Comparison of ENCODE assay signal across 25 cellular contexts in the genomic region with DNA sequence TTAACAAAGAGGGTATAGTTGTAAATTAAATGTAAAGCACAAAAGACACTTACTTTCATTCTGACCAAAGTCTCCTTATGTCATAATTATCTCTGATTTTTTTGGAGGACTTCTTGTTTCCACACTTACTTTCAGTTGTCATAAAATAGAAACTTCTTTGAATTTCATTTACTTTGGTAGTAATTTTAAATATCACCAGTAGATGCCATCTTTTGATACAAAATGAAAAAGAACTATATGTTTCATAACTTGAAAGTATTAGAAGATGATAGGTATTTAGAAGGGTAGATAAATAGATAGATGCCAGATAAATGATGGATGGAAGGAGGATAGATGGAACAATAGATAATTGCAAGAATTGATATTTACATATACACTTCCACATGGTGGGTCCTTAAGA.
DNase-seq lines count a peak whose midpoint lies in the region; ATAC-seq and TF ChIP-seq lines count a peak whose summit lies in the region.
"Had no signal": no experiment of that assay in that cellular context is flagged by ENCODE, and none has a peak within 500 bp of the region (broad histone marks: within the 10 kb centered on the region; RNA-seq: fewer than 3 reads in every experiment).

No MANE protein-coding gene starts in this region.

- intact Hi-C loops in PC-9 (cut with micrococcal nuclease; ENCODE audit: unreplicated experiment) = loop anchor here (5.0 kb wide), 1 partner anchor 314 kb away; no protein-coding TSS in a partner anchor

- H2AFZ ChIP-seq in PC-9 = no peak overlapping the region
- no peak overlapping the region for H2AFZ ChIP-seq in neural cell (ENCODE audit: low read depth, low read length)

- DNase-seq in NCI-H1105 treated with DMSO at 0.1 percent for 48 hours (lab: John Stamatoyannopoulos, UW) = peak; percentile 21
- DNase-seq in NCI-H1105 (lab: John Stamatoyannopoulos, UW) = no peak
- peak; percentile 13 to 18 for DNase-seq in Kasumi-1 (lab: John Stamatoyannopoulos, UW)
- DNase-seq in PC-9 = no peak
- no peak for DNase-seq in activated gamma-delta T cell (lab: John Stamatoyannopoulos, UW)
- DNase-seq in AG08396 (ENCODE audit: low spot score) = no peak
- DNase-seq: activated CD4-positive, alpha-beta T cell treated with anti-CD3 and anti-CD28 coated beads, Interleukin-2, amount 50 U/mL, for 1 hour; activated naive CD4-positive, alpha-beta T cell treated with anti-CD3 and anti-CD28 coated beads, Interleukin-2, amount 50 U/mL, for 16 hours; amygdala; colonic mucosa; COR-L47; effector memory CD8-positive, alpha-beta T cell; foreskin keratinocyte; H9; left colon; NCI-H1436; NCI-H526 treated with DMSO at 0.1 percent for 48 hours; psoas muscle; SJCRH30; stomach; tibial artery had no signal

- no peaks in the 10 kb centered on the region for H3K79me2 ChIP-seq in PC-9 (ENCODE audit: low read depth)
- no peaks in the 10 kb centered on the region for H3K79me2 ChIP-seq in neural cell (replicated peaks; ENCODE audit: insufficient read depth, low read length)

- H3F3A ChIP-seq in PC-9 (ENCODE audit: insufficient read depth, low read depth) = no peaks in the 10 kb centered on the region
- H3F3A ChIP-seq in neural cell (ENCODE audit: insufficient read depth, low read length, poor library complexity, severe bottlenecking) = no peaks in the 10 kb centered on the region

- no peaks in the 10 kb centered on the region for H3K4me1 ChIP-seq in PC-9 (replicated peaks; ENCODE audit: insufficient read depth)
- H3K4me1 ChIP-seq: breast epithelium, colonic mucosa, foreskin keratinocyte, psoas muscle, SJCRH30, stomach, tibial artery had no signal

- H3K9ac ChIP-seq in neural cell (ENCODE audit: low read length) = no peak overlapping the region

- no peaks in the 10 kb centered on the region for H3K27me3 ChIP-seq in PC-9 (ENCODE audit: insufficient read depth, low read depth)
- H3K27me3 ChIP-seq in neural cell (ENCODE audit: insufficient read depth, low read depth, low read length) = no peaks in the 10 kb centered on the region
- H3K27me3 ChIP-seq: breast epithelium, colonic mucosa, foreskin keratinocyte, SJCRH30, stomach, tibial artery had no signal

- TF ChIP-seq EP300 in neural cell (conservative IDR thresholded peaks at IDR 0.05; ENCODE audit: poor library complexity, severe bottlenecking) = no peak

- H3K27ac ChIP-seq in PC-9 = no peak overlapping the region
- H3K27ac ChIP-seq in neural cell (ENCODE audit: low read length) = no peak overlapping the region
- H3K27ac ChIP-seq: breast epithelium, colonic mucosa, foreskin keratinocyte, psoas muscle, SJCRH30, stomach, tibial artery had no signal

- no peak for ATAC-seq in GM21528 (IDR thresholded peaks at IDR 0.05; ENCODE audit: low FRiP score, unreplicated experiment)
- ATAC-seq: effector memory CD8-positive, alpha-beta T cell; esophagus mucosa; foreskin keratinocyte; left colon; psoas muscle had no signal

- H3K9me2 ChIP-seq in PC-9 (ENCODE audit: insufficient read depth) (no peaks in the 10 kb centered on the region), neural cell (ENCODE audit: insufficient read depth, low read length) (no peaks in the 10 kb centered on the region)

- H4K20me1 ChIP-seq in PC-9 (ENCODE audit: insufficient read depth) = no peaks in the 10 kb centered on the region; the same call in 1 of the 2 replicates
- no peaks in the 10 kb centered on the region for H4K20me1 ChIP-seq in neural cell (ENCODE audit: insufficient read depth)

- 0 out of 2 replicates have a peak, but pooled peaks have one; percentile 26 for TF ChIP-seq CTCF in PC-9 (conservative IDR thresholded peaks at IDR 0.05)
- TF ChIP-seq CTCF in neural cell (IDR thresholded peaks at IDR 0.05; ENCODE audit: poor library complexity, severe bottlenecking) = peak; percentile 61

- peak; percentile 74 for TF ChIP-seq RAD21 in neural cell (conservative IDR thresholded peaks at IDR 0.05)

- BruUV-seq in PC-9 (replicated peaks; lab: Mats Ljungman, UMichigan) = no TSS peak

- H3K4me3 ChIP-seq in PC-9 = no peak overlapping the region
- H3K4me3 ChIP-seq in neural cell (ENCODE audit: low read length) = no peak overlapping the region
- H3K4me3 ChIP-seq: breast epithelium, colonic mucosa, psoas muscle, SJCRH30, stomach, tibial artery had no signal

- no peaks in the 10 kb centered on the region for H3K9me3 ChIP-seq in PC-9 (ENCODE audit: insufficient read depth, low read depth)
- H3K9me3 ChIP-seq in neural cell (ENCODE audit: low read length) = no peaks in the 10 kb centered on the region
- H3K9me3 ChIP-seq: breast epithelium, colonic mucosa, psoas muscle, SJCRH30, stomach, tibial artery had no signal

- no peak overlapping the region for H3K4me2 ChIP-seq in PC-9
- H3K4me2 ChIP-seq in neural cell (ENCODE audit: low read length) = no peak overlapping the region

- H3K36me3 ChIP-seq in PC-9 (ENCODE audit: low read depth) (no peaks in the 10 kb centered on the region), neural cell (ENCODE audit: insufficient read depth, low read length) (no peaks in the 10 kb centered on the region)
- H3K36me3 ChIP-seq: colonic mucosa, SJCRH30, stomach, tibial artery had no signal

- POLR2A ChIA-PET in PC-9 (lab: Charles Lee; ENCODE audit: unreplicated experiment) = no interaction called here

- CTCF ChIA-PET in PC-9 (lab: Charles Lee) = no interaction called here

TF ChIP-seq in neural cell, 6 proteins besides CTCF, POLR2A, EP300 and RAD21:
- TF ChIP-seq SMC3 (conservative IDR thresholded peaks at IDR 0.05; ENCODE audit: poor library complexity) (peak; percentile 69), EZH2 (IDR thresholded peaks at IDR 0.05; ENCODE audit: borderline replicate concordance, insufficient read depth, low read length, poor library complexity, severe bottlenecking) (no peak)

Comparison
In these comparisons a context has a peak if more than half of its experiments do, and no peak if none do; other contexts are left out.
1. DNase-seq: peak in NCI-H1105 treated with DMSO at 0.1 percent for 48 hours (single experiment) and Kasumi-1 (2 of 2); none in NCI-H1105 (single experiment), PC-9 (0 of 2), activated gamma-delta T cell (single experiment) and AG08396 (single experiment).